In the genomic region with DNA sequence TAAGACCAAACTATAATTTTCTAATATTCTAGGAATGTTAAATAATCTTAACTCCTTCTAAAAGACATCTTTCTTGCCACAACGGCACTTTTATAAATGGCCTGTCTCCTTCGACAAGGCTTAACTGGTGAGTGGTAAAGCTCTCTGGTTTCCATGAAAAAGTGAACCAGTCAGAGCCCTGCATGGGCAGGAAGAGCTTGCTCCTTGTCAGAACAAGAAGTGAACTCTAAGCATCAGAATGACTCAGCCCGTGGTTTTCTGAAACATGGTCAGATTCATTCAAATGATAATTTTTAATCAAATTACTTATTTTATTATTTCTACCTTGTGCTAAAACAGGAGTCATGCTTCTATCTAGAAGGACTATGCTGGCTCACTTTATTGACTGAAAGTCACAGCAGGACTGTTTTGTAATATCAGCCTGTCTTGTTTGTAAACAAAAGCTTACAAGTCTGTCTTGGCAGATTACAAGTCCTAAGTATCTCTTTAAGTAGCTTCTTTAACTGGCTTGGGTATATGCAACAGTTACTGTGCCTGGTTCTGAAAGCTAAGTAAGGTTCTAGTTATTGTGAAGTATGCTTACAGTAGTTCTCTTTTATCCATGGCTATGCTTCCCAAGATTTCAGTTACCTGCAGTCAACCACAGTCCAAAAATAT, we compare ENCODE assay signal across 1 cellular context.
TF ChIP-seq lines count a peak whose summit lies in the region.

No MANE protein-coding gene starts in this region.

TF ChIP-seq in GM23338, 12 proteins besides CTCF, POLR2A, EP300 and RAD21 (continued from another document):
- TF ChIP-seq, protein P1, sequence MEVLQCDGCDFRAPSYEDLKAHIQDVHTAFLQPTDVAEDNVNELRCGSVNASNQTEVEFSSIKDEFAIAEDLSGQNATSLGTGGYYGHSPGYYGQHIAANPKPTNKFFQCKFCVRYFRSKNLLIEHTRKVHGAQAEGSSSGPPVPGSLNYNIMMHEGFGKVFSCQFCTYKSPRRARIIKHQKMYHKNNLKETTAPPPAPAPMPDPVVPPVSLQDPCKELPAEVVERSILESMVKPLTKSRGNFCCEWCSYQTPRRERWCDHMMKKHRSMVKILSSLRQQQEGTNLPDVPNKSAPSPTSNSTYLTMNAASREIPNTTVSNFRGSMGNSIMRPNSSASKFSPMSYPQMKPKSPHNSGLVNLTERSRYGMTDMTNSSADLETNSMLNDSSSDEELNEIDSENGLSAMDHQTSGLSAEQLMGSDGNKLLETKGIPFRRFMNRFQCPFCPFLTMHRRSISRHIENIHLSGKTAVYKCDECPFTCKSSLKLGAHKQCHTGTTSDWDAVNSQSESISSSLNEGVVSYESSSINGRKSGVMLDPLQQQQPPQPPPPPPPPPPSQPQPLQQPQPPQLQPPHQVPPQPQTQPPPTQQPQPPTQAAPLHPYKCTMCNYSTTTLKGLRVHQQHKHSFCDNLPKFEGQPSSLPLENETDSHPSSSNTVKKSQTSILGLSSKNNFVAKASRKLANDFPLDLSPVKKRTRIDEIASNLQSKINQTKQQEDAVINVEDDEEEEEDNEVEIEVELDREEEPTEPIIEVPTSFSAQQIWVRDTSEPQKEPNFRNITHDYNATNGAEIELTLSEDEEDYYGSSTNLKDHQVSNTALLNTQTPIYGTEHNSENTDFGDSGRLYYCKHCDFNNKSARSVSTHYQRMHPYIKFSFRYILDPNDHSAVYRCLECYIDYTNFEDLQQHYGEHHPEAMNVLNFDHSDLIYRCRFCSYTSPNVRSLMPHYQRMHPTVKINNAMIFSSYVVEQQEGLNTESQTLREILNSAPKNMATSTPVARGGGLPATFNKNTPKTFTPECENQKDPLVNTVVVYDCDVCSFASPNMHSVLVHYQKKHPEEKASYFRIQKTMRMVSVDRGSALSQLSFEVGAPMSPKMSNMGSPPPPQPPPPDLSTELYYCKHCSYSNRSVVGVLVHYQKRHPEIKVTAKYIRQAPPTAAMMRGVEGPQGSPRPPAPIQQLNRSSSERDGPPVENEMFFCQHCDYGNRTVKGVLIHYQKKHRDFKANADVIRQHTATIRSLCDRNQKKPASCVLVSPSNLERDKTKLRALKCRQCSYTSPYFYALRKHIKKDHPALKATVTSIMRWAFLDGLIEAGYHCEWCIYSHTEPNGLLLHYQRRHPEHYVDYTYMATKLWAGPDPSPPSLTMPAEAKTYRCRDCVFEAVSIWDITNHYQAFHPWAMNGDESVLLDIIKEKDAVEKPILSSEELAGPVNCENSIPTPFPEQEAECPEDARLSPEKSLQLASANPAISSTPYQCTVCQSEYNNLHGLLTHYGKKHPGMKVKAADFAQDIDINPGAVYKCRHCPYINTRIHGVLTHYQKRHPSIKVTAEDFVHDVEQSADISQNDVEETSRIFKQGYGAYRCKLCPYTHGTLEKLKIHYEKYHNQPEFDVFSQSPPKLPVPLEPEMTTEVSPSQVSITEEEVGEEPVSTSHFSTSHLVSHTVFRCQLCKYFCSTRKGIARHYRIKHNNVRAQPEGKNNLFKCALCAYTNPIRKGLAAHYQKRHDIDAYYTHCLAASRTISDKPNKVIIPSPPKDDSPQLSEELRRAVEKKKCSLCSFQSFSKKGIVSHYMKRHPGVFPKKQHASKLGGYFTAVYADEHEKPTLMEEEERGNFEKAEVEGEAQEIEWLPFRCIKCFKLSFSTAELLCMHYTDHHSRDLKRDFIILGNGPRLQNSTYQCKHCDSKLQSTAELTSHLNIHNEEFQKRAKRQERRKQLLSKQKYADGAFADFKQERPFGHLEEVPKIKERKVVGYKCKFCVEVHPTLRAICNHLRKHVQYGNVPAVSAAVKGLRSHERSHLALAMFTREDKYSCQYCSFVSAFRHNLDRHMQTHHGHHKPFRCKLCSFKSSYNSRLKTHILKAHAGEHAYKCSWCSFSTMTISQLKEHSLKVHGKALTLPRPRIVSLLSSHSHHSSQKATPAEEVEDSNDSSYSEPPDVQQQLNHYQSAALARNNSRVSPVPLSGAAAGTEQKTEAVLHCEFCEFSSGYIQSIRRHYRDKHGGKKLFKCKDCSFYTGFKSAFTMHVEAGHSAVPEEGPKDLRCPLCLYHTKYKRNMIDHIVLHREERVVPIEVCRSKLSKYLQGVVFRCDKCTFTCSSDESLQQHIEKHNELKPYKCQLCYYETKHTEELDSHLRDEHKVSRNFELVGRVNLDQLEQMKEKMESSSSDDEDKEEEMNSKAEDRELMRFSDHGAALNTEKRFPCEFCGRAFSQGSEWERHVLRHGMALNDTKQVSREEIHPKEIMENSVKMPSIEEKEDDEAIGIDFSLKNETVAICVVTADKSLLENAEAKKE (CRISPR knock-in tag; IDR thresholded peaks at IDR 0.05), result no peak
- TF ChIP-seq EZH2 (IDR thresholded peaks at IDR 0.05; ENCODE audit: low read depth, unreplicated experiment) (no peak), ZNF114 (CRISPR knock-in tag; IDR thresholded peaks at IDR 0.05) (no peak), EZH2phosphoT487 (IDR thresholded peaks at IDR 0.05; ENCODE audit: unreplicated experiment) (no peak), NANOG (IDR thresholded peaks at IDR 0.05; ENCODE audit: borderline replicate concordance) (no peak), STAT1 (IDR thresholded peaks at IDR 0.05; ENCODE audit: unreplicated experiment) (no peak), CREB1 (CRISPR knock-in tag; IDR thresholded peaks at IDR 0.05; ENCODE audit: low read depth) (no peak), ZNF331 (CRISPR knock-in tag; IDR thresholded peaks at IDR 0.05; ENCODE audit: low read depth) (no peak), JUNB (IDR thresholded peaks at IDR 0.05; ENCODE audit: unreplicated experiment) (no peak), POLR2AphosphoS5 (IDR thresholded peaks at IDR 0.05; ENCODE audit: low read depth) (no peak), REST (IDR thresholded peaks at IDR 0.05; ENCODE audit: unreplicated experiment) (no peak)
